Comparison of ENCODE assay signal across 1 cellular context in the genomic region with DNA sequence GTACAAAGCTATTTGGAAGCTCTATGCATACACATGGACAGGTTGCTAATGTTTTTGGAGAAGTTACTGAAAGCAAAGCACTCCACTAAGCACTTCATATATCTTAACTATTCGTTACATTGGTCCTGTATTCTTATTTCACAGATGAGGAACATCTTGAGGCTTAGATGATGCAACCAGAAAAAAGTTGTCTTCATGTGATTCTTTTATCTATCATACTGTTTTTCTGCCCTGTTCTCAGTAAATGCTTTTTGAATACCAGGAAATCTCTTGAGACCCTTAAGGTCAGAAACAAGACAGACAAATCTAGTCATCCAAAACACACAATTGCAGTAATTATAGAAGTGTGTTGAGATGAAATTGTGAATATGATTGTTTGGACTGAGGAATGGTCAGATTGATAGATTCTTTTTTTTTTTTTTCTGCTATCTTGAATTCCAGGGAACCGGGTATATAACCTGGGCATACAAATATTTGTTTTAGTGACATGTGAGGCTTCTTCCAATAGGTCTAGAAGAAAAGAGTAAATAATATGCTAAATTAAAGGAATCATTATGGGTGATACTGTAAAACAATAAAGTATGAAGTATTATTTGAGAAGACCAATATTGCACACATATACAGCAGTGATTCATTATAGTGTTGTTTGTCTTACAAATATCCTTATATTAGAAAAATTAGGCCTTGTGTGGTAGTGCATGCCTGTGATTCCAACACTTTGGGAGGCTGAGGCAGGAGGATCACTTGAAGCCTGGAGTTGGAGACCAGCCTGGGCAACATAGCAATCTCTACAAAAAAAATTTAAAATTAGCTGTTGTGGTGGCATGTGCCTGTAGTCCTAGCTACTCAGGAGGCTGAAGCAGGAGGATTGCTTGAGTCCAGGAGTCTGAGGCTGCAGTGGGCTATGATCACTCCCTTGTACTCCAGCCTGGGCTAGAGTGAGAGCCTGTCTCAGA.
TF ChIP-seq lines count a peak whose summit lies in the region.

No MANE protein-coding gene starts in this region.

TF ChIP-seq in K562, 482 proteins besides CTCF, POLR2A, EP300 and RAD21 (continued from another document and continues in another):
- TF ChIP-seq, protein P1, sequence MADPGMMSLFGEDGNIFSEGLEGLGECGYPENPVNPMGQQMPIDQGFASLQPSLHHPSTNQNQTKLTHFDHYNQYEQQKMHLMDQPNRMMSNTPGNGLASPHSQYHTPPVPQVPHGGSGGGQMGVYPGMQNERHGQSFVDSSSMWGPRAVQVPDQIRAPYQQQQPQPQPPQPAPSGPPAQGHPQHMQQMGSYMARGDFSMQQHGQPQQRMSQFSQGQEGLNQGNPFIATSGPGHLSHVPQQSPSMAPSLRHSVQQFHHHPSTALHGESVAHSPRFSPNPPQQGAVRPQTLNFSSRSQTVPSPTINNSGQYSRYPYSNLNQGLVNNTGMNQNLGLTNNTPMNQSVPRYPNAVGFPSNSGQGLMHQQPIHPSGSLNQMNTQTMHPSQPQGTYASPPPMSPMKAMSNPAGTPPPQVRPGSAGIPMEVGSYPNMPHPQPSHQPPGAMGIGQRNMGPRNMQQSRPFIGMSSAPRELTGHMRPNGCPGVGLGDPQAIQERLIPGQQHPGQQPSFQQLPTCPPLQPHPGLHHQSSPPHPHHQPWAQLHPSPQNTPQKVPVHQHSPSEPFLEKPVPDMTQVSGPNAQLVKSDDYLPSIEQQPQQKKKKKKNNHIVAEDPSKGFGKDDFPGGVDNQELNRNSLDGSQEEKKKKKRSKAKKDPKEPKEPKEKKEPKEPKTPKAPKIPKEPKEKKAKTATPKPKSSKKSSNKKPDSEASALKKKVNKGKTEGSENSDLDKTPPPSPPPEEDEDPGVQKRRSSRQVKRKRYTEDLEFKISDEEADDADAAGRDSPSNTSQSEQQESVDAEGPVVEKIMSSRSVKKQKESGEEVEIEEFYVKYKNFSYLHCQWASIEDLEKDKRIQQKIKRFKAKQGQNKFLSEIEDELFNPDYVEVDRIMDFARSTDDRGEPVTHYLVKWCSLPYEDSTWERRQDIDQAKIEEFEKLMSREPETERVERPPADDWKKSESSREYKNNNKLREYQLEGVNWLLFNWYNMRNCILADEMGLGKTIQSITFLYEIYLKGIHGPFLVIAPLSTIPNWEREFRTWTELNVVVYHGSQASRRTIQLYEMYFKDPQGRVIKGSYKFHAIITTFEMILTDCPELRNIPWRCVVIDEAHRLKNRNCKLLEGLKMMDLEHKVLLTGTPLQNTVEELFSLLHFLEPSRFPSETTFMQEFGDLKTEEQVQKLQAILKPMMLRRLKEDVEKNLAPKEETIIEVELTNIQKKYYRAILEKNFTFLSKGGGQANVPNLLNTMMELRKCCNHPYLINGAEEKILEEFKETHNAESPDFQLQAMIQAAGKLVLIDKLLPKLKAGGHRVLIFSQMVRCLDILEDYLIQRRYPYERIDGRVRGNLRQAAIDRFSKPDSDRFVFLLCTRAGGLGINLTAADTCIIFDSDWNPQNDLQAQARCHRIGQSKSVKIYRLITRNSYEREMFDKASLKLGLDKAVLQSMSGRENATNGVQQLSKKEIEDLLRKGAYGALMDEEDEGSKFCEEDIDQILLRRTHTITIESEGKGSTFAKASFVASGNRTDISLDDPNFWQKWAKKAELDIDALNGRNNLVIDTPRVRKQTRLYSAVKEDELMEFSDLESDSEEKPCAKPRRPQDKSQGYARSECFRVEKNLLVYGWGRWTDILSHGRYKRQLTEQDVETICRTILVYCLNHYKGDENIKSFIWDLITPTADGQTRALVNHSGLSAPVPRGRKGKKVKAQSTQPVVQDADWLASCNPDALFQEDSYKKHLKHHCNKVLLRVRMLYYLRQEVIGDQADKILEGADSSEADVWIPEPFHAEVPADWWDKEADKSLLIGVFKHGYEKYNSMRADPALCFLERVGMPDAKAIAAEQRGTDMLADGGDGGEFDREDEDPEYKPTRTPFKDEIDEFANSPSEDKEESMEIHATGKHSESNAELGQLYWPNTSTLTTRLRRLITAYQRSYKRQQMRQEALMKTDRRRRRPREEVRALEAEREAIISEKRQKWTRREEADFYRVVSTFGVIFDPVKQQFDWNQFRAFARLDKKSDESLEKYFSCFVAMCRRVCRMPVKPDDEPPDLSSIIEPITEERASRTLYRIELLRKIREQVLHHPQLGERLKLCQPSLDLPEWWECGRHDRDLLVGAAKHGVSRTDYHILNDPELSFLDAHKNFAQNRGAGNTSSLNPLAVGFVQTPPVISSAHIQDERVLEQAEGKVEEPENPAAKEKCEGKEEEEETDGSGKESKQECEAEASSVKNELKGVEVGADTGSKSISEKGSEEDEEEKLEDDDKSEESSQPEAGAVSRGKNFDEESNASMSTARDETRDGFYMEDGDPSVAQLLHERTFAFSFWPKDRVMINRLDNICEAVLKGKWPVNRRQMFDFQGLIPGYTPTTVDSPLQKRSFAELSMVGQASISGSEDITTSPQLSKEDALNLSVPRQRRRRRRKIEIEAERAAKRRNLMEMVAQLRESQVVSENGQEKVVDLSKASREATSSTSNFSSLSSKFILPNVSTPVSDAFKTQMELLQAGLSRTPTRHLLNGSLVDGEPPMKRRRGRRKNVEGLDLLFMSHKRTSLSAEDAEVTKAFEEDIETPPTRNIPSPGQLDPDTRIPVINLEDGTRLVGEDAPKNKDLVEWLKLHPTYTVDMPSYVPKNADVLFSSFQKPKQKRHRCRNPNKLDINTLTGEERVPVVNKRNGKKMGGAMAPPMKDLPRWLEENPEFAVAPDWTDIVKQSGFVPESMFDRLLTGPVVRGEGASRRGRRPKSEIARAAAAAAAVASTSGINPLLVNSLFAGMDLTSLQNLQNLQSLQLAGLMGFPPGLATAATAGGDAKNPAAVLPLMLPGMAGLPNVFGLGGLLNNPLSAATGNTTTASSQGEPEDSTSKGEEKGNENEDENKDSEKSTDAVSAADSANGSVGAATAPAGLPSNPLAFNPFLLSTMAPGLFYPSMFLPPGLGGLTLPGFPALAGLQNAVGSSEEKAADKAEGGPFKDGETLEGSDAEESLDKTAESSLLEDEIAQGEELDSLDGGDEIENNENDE (IDR thresholded peaks at IDR 0.05; ENCODE audit: low read depth, low read length), result no peak
- TF ChIP-seq PHF20 (IDR thresholded peaks at IDR 0.05; ENCODE audit: partially characterized antibody) (no peak), POLR2B (IDR thresholded peaks at IDR 0.05; ENCODE audit: low read depth, partially characterized antibody) (no peak), PHF21A (IDR thresholded peaks at IDR 0.05; ENCODE audit: borderline replicate concordance, low read depth) (no peak), TRIM24 (IDR thresholded peaks at IDR 0.05) (peak; percentile 38 to 83; a peak in 2 of 4 replicates), SIRT6 (IDR thresholded peaks at IDR 0.05; ENCODE audit: low read depth, low read length) (no peak), RCOR1 (IDR thresholded peaks at IDR 0.05; ENCODE audit: borderline replicate concordance in 1 of 2, low read depth in 2 of 2, low read length in 2 of 2) (0 out of 4 replicates have a peak, but pooled peaks of 1 of the 2 experiments have one; percentile 45), ZNF12 (CRISPR knock-in tag; IDR thresholded peaks at IDR 0.05) (no peak), HSF4 (CRISPR knock-in tag; IDR thresholded peaks at IDR 0.05; ENCODE audit: borderline replicate concordance) (no peak), BRD9 (IDR thresholded peaks at IDR 0.05; ENCODE audit: low read depth, partially characterized antibody) (peak; percentile 31), FIP1L1 (IDR thresholded peaks at IDR 0.05; ENCODE audit: low read depth, low read length, poor library complexity, severe bottlenecking) (no peak), KDM1A (IDR thresholded peaks at IDR 0.05) (no peak; a peak in 1 of 4 replicates), MCM3 (IDR thresholded peaks at IDR 0.05) (no peak), ZNF551 (CRISPR knock-in tag; IDR thresholded peaks at IDR 0.05) (no peak), ZNF165 (CRISPR knock-in tag; IDR thresholded peaks at IDR 0.05; ENCODE audit: borderline replicate concordance) (no peak), ZNF57 (CRISPR knock-in tag; IDR thresholded peaks at IDR 0.05) (no peak), SP2 (IDR thresholded peaks at IDR 0.05; ENCODE audit: extremely low read depth, low read depth, low read length, poor library complexity, severe bottlenecking) (no peak), ADNP (tag; IDR thresholded peaks at IDR 0.05) (no peak), CBX8 (IDR thresholded peaks at IDR 0.05; ENCODE audit: borderline replicate concordance, extremely low read depth, low read depth, low read length, poor library complexity, severe bottlenecking) (no peak), RFX7 (CRISPR knock-in tag; IDR thresholded peaks at IDR 0.05) (no peak), HNRNPK (IDR thresholded peaks at IDR 0.05; ENCODE audit: low read depth, low read length, poor library complexity, severe bottlenecking) (no peak), ZNF561 (CRISPR knock-in tag; conservative IDR thresholded peaks at IDR 0.05) (no peak), MYBL2 (IDR thresholded peaks at IDR 0.05; ENCODE audit: low read depth) (no peak), MYBL2 (CRISPR knock-in tag; IDR thresholded peaks at IDR 0.05; ENCODE audit: borderline replicate concordance) (no peak), ZNF232 (CRISPR knock-in tag; IDR thresholded peaks at IDR 0.05) (no peak), NCOA6 (IDR thresholded peaks at IDR 0.05) (no peak), MYC (IDR thresholded peaks at IDR 0.05; ENCODE audit: low read depth, low read length) (peak; percentile 46; the same call in 1 of the 2 replicates), MYC (CRISPR knock-in tag; IDR thresholded peaks at IDR 0.05; ENCODE audit: borderline replicate concordance, low read depth) (no peak), ATF1 (CRISPR knock-in tag; IDR thresholded peaks at IDR 0.05) (no peak), ATF1 (tag; IDR thresholded peaks at IDR 0.05) (no peak), HDAC2 (IDR thresholded peaks at IDR 0.05) (0 out of 2 replicates have a peak, but pooled peaks have one; percentile 49), ZEB2 (IDR thresholded peaks at IDR 0.05) (0 out of 2 replicates have a peak, but pooled peaks have one; percentile 25)
- TF ChIP-seq, protein P2, sequence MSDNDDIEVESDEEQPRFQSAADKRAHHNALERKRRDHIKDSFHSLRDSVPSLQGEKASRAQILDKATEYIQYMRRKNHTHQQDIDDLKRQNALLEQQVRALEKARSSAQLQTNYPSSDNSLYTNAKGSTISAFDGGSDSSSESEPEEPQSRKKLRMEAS (CRISPR knock-in tag; IDR thresholded peaks at IDR 0.05), result no peak
- TF ChIP-seq, protein P3, sequence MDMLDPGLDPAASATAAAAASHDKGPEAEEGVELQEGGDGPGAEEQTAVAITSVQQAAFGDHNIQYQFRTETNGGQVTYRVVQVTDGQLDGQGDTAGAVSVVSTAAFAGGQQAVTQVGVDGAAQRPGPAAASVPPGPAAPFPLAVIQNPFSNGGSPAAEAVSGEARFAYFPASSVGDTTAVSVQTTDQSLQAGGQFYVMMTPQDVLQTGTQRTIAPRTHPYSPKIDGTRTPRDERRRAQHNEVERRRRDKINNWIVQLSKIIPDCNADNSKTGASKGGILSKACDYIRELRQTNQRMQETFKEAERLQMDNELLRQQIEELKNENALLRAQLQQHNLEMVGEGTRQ (CRISPR knock-in tag; IDR thresholded peaks at IDR 0.05), result no peak
- TF ChIP-seq, protein P4, sequence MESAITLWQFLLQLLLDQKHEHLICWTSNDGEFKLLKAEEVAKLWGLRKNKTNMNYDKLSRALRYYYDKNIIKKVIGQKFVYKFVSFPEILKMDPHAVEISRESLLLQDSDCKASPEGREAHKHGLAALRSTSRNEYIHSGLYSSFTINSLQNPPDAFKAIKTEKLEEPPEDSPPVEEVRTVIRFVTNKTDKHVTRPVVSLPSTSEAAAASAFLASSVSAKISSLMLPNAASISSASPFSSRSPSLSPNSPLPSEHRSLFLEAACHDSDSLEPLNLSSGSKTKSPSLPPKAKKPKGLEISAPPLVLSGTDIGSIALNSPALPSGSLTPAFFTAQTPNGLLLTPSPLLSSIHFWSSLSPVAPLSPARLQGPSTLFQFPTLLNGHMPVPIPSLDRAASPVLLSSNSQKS (CRISPR knock-in tag; IDR thresholded peaks at IDR 0.05), result no peak
- TF ChIP-seq, protein P5, sequence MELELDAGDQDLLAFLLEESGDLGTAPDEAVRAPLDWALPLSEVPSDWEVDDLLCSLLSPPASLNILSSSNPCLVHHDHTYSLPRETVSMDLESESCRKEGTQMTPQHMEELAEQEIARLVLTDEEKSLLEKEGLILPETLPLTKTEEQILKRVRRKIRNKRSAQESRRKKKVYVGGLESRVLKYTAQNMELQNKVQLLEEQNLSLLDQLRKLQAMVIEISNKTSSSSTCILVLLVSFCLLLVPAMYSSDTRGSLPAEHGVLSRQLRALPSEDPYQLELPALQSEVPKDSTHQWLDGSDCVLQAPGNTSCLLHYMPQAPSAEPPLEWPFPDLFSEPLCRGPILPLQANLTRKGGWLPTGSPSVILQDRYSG (tag; conservative IDR thresholded peaks at IDR 0.05; ENCODE audit: low read depth), result no peak
- TF ChIP-seq, protein P6, sequence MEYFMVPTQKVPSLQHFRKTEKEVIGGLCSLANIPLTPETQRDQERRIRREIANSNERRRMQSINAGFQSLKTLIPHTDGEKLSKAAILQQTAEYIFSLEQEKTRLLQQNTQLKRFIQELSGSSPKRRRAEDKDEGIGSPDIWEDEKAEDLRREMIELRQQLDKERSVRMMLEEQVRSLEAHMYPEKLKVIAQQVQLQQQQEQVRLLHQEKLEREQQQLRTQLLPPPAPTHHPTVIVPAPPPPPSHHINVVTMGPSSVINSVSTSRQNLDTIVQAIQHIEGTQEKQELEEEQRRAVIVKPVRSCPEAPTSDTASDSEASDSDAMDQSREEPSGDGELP (CRISPR knock-in tag; IDR thresholded peaks at IDR 0.05; ENCODE audit: borderline replicate concordance), result no peak
- TF ChIP-seq, protein P7, sequence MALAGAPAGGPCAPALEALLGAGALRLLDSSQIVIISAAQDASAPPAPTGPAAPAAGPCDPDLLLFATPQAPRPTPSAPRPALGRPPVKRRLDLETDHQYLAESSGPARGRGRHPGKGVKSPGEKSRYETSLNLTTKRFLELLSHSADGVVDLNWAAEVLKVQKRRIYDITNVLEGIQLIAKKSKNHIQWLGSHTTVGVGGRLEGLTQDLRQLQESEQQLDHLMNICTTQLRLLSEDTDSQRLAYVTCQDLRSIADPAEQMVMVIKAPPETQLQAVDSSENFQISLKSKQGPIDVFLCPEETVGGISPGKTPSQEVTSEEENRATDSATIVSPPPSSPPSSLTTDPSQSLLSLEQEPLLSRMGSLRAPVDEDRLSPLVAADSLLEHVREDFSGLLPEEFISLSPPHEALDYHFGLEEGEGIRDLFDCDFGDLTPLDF (CRISPR knock-in tag; IDR thresholded peaks at IDR 0.05), result no peak
- TF ChIP-seq, protein P8, sequence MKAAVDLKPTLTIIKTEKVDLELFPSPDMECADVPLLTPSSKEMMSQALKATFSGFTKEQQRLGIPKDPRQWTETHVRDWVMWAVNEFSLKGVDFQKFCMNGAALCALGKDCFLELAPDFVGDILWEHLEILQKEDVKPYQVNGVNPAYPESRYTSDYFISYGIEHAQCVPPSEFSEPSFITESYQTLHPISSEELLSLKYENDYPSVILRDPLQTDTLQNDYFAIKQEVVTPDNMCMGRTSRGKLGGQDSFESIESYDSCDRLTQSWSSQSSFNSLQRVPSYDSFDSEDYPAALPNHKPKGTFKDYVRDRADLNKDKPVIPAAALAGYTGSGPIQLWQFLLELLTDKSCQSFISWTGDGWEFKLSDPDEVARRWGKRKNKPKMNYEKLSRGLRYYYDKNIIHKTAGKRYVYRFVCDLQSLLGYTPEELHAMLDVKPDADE (conservative IDR thresholded peaks at IDR 0.05; ENCODE audit: control insufficient read depth, low read depth, low read length), result no peak
- TF ChIP-seq, protein P9, sequence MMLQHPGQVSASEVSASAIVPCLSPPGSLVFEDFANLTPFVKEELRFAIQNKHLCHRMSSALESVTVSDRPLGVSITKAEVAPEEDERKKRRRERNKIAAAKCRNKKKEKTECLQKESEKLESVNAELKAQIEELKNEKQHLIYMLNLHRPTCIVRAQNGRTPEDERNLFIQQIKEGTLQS (IDR thresholded peaks at IDR 0.05), result peak; percentile 96
- TF ChIP-seq, protein P9 (CRISPR knock-in tag; conservative IDR thresholded peaks at IDR 0.05), result no peak
